In the genomic region with DNA sequence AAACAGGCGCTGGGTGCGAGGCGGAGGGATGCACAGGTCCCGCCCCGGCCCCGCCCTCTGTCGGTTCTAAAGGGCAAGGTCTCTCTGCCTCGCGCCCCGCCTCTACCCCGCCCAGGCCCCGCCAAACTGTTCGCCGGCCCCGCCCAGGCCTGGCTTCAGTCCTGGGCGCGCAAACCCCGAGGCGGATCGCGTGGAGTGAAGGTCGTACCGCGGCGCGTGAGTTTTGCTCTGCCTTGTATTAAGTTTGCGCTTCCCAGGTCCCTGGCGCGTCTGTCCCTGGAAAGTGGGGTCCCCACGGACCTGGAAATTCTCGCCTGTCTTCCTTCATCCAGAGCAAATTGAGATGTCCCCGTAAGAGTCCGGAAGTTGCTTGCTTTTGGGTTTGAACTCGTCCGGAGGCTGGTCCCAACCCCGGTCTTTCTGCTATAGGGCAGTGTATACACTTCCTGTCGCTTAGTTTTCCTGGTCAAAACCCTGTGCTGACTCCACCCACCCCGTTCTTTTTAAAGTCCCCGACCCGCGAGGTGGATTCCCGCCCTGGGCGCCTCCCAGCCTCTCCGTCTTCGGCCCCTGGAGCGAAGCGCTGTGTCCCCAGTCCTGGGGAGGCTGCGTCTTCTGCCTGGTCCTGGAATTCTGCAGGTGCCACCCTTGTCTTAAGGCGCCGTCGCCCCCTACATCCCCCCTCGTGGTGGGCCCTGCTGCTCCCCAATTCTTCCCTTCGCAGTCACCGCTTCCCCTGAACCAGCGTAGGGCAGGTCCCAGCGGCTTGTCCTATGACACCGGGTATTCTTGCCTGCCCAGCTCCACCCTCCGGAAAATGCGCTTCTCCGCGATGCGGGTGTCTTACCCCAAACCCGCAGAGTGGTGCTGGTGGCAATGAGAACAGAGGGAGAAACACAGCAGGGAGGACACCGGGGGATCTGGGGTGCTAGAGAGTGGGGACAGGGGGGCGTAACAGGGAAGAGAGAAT, we compare ENCODE assay signal across 8 cellular contexts. TPM values are rescaled to one million over a fixed set of nuclear protein-coding genes. Genes with fewer than 3 reads are reported as not detected.
DNase-seq lines count a peak whose midpoint lies in the region; TF ChIP-seq lines count a peak whose summit lies in the region.

No MANE protein-coding gene starts in this region.

- peak overlapping the region; percentile 88 for H3K9ac ChIP-seq in ES-I3 (ENCODE audit: low read depth, low read length)

- H3K4me1 ChIP-seq in ES-I3 (ENCODE audit: insufficient read depth, low read length): no peaks in the 10 kb centered on the region
- peaks cover 3% of the 10 kb centered on the region for H3K4me1 ChIP-seq in ovary (ENCODE audit: insufficient read depth)

- peak overlapping the region in 1 of 2 donors; percentile 40 for H3K27ac ChIP-seq in ovary

- no peaks in the 10 kb centered on the region for H3K27me3 ChIP-seq in ovary

- CTCF ChIA-PET in activated naive CD4-positive, alpha-beta T cell treated with anti-CD3 and anti-CD28 coated beads, Interleukin-2, amount 10 ng/mL, durations not matched to agents 7 days and 5 days (lab: Charles Lee): no interaction called here

- H3K9me3 Mint-ChIP-seq in activated naive CD4-positive, alpha-beta T cell treated with anti-CD3 and anti-CD28 coated beads, Interleukin-2, amount 10 ng/mL, durations not matched to agents 7 days and 5 days: peaks cover 37% of the 10 kb centered on the region
- H3K9me3 Mint-ChIP-seq in glutamatergic neuron (ENCODE audit: unreplicated experiment): peaks cover 6% of the 10 kb centered on the region

- H3K36me3 ChIP-seq in ES-I3 (ENCODE audit: insufficient read depth, low read length) (no peaks in the 10 kb centered on the region), ovary (no peaks in the 10 kb centered on the region)

- TF ChIP-seq CTCF in glutamatergic neuron (IDR thresholded peaks at IDR 0.05; ENCODE audit: partially characterized antibody, unreplicated experiment): peak; percentile 61
- no peak for TF ChIP-seq CTCF in ovary (IDR thresholded peaks at IDR 0.05)

- peak overlapping the region; percentile 83 for H3K4me3 Mint-ChIP-seq in activated naive CD4-positive, alpha-beta T cell treated with anti-CD3 and anti-CD28 coated beads, Interleukin-2, amount 10 ng/mL, durations not matched to agents 7 days and 5 days
- peak overlapping the region; percentile 90 for H3K4me3 Mint-ChIP-seq in glutamatergic neuron (ENCODE audit: unreplicated experiment)

- H3K27me3 Mint-ChIP-seq in activated naive CD4-positive, alpha-beta T cell treated with anti-CD3 and anti-CD28 coated beads, Interleukin-2, amount 10 ng/mL, durations not matched to agents 7 days and 5 days: no peaks in the 10 kb centered on the region
- H3K27me3 Mint-ChIP-seq in glutamatergic neuron (ENCODE audit: unreplicated experiment): no peaks in the 10 kb centered on the region

- peaks cover 73% of the 10 kb centered on the region for H3K36me3 Mint-ChIP-seq in activated naive CD4-positive, alpha-beta T cell treated with anti-CD3 and anti-CD28 coated beads, Interleukin-2, amount 10 ng/mL, durations not matched to agents 7 days and 5 days
- no peaks in the 10 kb centered on the region for H3K36me3 Mint-ChIP-seq in glutamatergic neuron (ENCODE audit: unreplicated experiment)

- peaks cover 34% of the 10 kb centered on the region for H3K4me1 Mint-ChIP-seq in activated naive CD4-positive, alpha-beta T cell treated with anti-CD3 and anti-CD28 coated beads, Interleukin-2, amount 10 ng/mL, durations not matched to agents 7 days and 5 days
- peaks cover 2% of the 10 kb centered on the region for H3K4me1 Mint-ChIP-seq in glutamatergic neuron (ENCODE audit: low read depth, unreplicated experiment)

- intact Hi-C loops in ovary (cut with DNase I): no loop called here

- DNase-seq in HCEC 1CT (peak; percentile 79), OCI-M1 (lab: John Stamatoyannopoulos, UW) (peak; percentile 96), glutamatergic neuron (peak; percentile 97), ovary (peak; percentile 79 to 91 (median 84)), superior temporal gyrus (ENCODE audit: extremely low spot score) (peak; percentile 33), NCI-H1105 treated with DMSO at 0.1 percent for 48 hours (lab: John Stamatoyannopoulos, UW) (no peak)
- peak; percentile 96 for DNase-seq in activated naive CD4-positive, alpha-beta T cell treated with anti-CD3 and anti-CD28 coated beads, Interleukin-2, amount 10 ng/mL, durations not matched to agents 7 days and 5 days

- H3K27ac Mint-ChIP-seq in activated naive CD4-positive, alpha-beta T cell treated with anti-CD3 and anti-CD28 coated beads, Interleukin-2, amount 10 ng/mL, durations not matched to agents 7 days and 5 days: peak overlapping the region; percentile 94
- H3K27ac Mint-ChIP-seq in glutamatergic neuron (ENCODE audit: unreplicated experiment): peak overlapping the region; percentile 83

- no peak for TF ChIP-seq EP300 in ovary (IDR thresholded peaks at IDR 0.05)

- peak overlapping the region; percentile 55 for H3K4me3 ChIP-seq in ovary

- no peak for TF ChIP-seq POLR2A in ovary (IDR thresholded peaks at IDR 0.05)

- no peaks in the 10 kb centered on the region for H3K9me3 ChIP-seq in ES-I3 (ENCODE audit: control insufficient read depth, insufficient read depth, low read length)
- no peaks in the 10 kb centered on the region for H3K9me3 ChIP-seq in ovary

- 1 to 2% (median 2%) methylated on average over 64 to 65 of the region's 65 CpGs for WGBS in ovary, 3 donors

RNA-seq across cellular contexts. Expression of a gene that starts 8.6 kb away (rescaled TPM):
- total RNA-seq in glutamatergic neuron (ENCODE audit: unreplicated experiment) (32.6 TPM), ovary (10 to 100 TPM in 6 of 7 donors, 1 to 10 TPM in 1; 8.8 to 26.4 (median 21.7) TPM)
- polyA plus RNA-seq in ovary: 1 to 10 TPM; 6.0 to 7.5 TPM

RNA-seq across cellular contexts. Expression of a gene that starts 34.0 kb away (rescaled TPM):
- total RNA-seq in glutamatergic neuron (ENCODE audit: unreplicated experiment) (22.8 TPM), ovary (10 to 100 TPM in 6 of 7 donors, 1 to 10 TPM in 1; 9.2 to 21.7 (median 15.7) TPM)
- 1 to 10 TPM; 7.3 to 7.9 TPM for polyA plus RNA-seq in ovary
